Comparison of ENCODE assay signal across 13 cellular contexts in genomic region chr5:119336846-119337564, GRCh38. TPM values are rescaled to one million over a fixed set of nuclear protein-coding genes. Genes with fewer than 3 reads are reported as not detected.
DNase-seq lines count a peak whose midpoint lies in the region; ATAC-seq and TF ChIP-seq lines count a peak whose summit lies in the region.
"Had no signal": no experiment of that assay in that cellular context is flagged by ENCODE, and none has a peak within 500 bp of the region (broad histone marks: within the 10 kb centered on the region; RNA-seq: fewer than 3 reads in every experiment).

No MANE protein-coding gene starts in this region.

- H3K9me3 Mint-ChIP-seq in CD4-positive, CD25-positive, alpha-beta regulatory T cell: no peaks in the 10 kb centered on the region
- no peaks in the 10 kb centered on the region for H3K9me3 Mint-ChIP-seq in immature natural killer cell

- no peaks in the 10 kb centered on the region for H3K9me3 ChIP-seq in CD4-positive, CD25-positive, alpha-beta regulatory T cell (ENCODE audit: control insufficient read depth in 2 of 2, low read length in 2 of 2)
- H3K9me3 ChIP-seq in Peyer's patch: no peaks in the 10 kb centered on the region
- no peaks in the 10 kb centered on the region for H3K9me3 ChIP-seq in lower lobe of right lung
- H3K9me3 ChIP-seq: right lobe of liver, SJSA1 had no signal

- peaks cover 90% of the 10 kb centered on the region for H3K4me1 ChIP-seq in CD4-positive, CD25-positive, alpha-beta regulatory T cell (ENCODE audit: control insufficient read depth, insufficient read depth, low read length, poor library complexity, severe bottlenecking)
- peaks cover 0 to 35% (median 19%) of the 10 kb centered on the region in 4 donors for H3K4me1 ChIP-seq in Peyer's patch
- peaks cover 37% of the 10 kb centered on the region for H3K4me1 ChIP-seq in lower lobe of right lung
- H3K4me1 ChIP-seq: right lobe of liver had no signal

- H3K27ac ChIP-seq in CD4-positive, CD25-positive, alpha-beta regulatory T cell (ENCODE audit: insufficient read depth, low read length, poor library complexity, severe bottlenecking): peak overlapping the region; percentile 85
- H3K27ac ChIP-seq in Peyer's patch (peak overlapping the region; percentile 3 to 85 (median 28)), lower lobe of right lung (no peak overlapping the region)
- H3K27ac ChIP-seq: epithelial cell of prostate, right lobe of liver, SJSA1 had no signal

- H3K27ac Mint-ChIP-seq in CD4-positive, CD25-positive, alpha-beta regulatory T cell: peak overlapping the region; percentile 87 to 96 (median 90)
- H3K27ac Mint-ChIP-seq in immature natural killer cell: peak overlapping the region; percentile 67 to 91 (median 78)

- H3K4me3 Mint-ChIP-seq in CD4-positive, CD25-positive, alpha-beta regulatory T cell: peak overlapping the region; percentile 89 to 92 (median 91)
- H3K4me3 Mint-ChIP-seq in immature natural killer cell: peak overlapping the region in 4 of 5 donors; percentile 8 to 36 (median 18)

- peak overlapping the region; percentile 87 for H3K4me3 ChIP-seq in CD4-positive, CD25-positive, alpha-beta regulatory T cell (ENCODE audit: low read depth, low read length)
- H3K4me3 ChIP-seq in GM06990 (replicated peaks; ENCODE audit: low read depth, low read length) (peak overlapping the region; percentile 41), Peyer's patch (no peak overlapping the region), lower lobe of right lung (no peak overlapping the region)
- H3K4me3 ChIP-seq: right lobe of liver, SJSA1 had no signal

- no peak for ATAC-seq in CD4-positive, CD25-positive, alpha-beta regulatory T cell (ENCODE audit: low read depth in 2 of 2)
- ATAC-seq in HG02938 (IDR thresholded peaks at IDR 0.05; ENCODE audit: unreplicated experiment): no peak
- ATAC-seq in lower lobe of right lung: no peak
- ATAC-seq: right lobe of liver had no signal

- TF ChIP-seq POLR2A in Peyer's patch (IDR thresholded peaks at IDR 0.05): no peak

- H3K36me3 ChIP-seq in CD4-positive, CD25-positive, alpha-beta regulatory T cell (ENCODE audit: control insufficient read depth, insufficient read depth, low read length): no peaks in the 10 kb centered on the region
- H3K36me3 ChIP-seq in GM06990 (ENCODE audit: control insufficient read depth, insufficient read depth, low read length) (peaks cover 4% of the 10 kb centered on the region), Peyer's patch (no peaks in the 10 kb centered on the region), lower lobe of right lung (no peaks in the 10 kb centered on the region)
- H3K36me3 ChIP-seq: right lobe of liver, SJSA1 had no signal

- H3K36me3 Mint-ChIP-seq in CD4-positive, CD25-positive, alpha-beta regulatory T cell: peaks cover 7% of the 10 kb centered on the region
- H3K36me3 Mint-ChIP-seq in immature natural killer cell: no peaks in the 10 kb centered on the region

- TF ChIP-seq CTCF in GM06990 (IDR thresholded peaks at IDR 0.05; ENCODE audit: insufficient read depth, low read length, poor library complexity, severe bottlenecking) (no peak), Peyer's patch (IDR thresholded peaks at IDR 0.05) (no peak), lower lobe of right lung (IDR thresholded peaks at IDR 0.05) (no peak)

- H3K27me3 ChIP-seq in CD4-positive, CD25-positive, alpha-beta regulatory T cell (ENCODE audit: control insufficient read depth, insufficient read depth, low read length): no peaks in the 10 kb centered on the region
- H3K27me3 ChIP-seq in GM06990 (replicated peaks; ENCODE audit: control insufficient read depth, insufficient read depth, low read length) (no peaks in the 10 kb centered on the region), Peyer's patch (no peaks in the 10 kb centered on the region), lower lobe of right lung (ENCODE audit: low read depth) (no peaks in the 10 kb centered on the region)
- H3K27me3 ChIP-seq: right lobe of liver, SJSA1 had no signal

- no peaks in the 10 kb centered on the region for H3K27me3 Mint-ChIP-seq in CD4-positive, CD25-positive, alpha-beta regulatory T cell
- H3K27me3 Mint-ChIP-seq in immature natural killer cell (ENCODE audit: low read depth in 3 of 3): peaks cover 0 to 6% (median 2%) of the 10 kb centered on the region in 3 donors

- peaks cover 43 to 94% (median 71%) of the 10 kb centered on the region in 4 donors for H3K4me1 Mint-ChIP-seq in CD4-positive, CD25-positive, alpha-beta regulatory T cell
- H3K4me1 Mint-ChIP-seq in immature natural killer cell: peaks cover 95 to 100% of the 10 kb centered on the region in 2 donors

- intact Hi-C loops in lower lobe of right lung (cut with DNase I): no loop called here

- DNase-seq in CD4-positive, CD25-positive, alpha-beta regulatory T cell: no peak
- DNase-seq in GM06990 (ENCODE audit: extremely low read depth, insufficient read length) (no peak), Peyer's patch (no peak), immature natural killer cell (no peak), NCI-H1092 (lab: John Stamatoyannopoulos, UW) (no peak), lower lobe of right lung (no peak)
- DNase-seq in stimulated activated naive CD4-positive, alpha-beta T cell (lab: John Stamatoyannopoulos, UW): no peak
- DNase-seq: DMS 273 treated with DMSO at 0.1 percent for 48 hours, NCI-H2029, right lobe of liver had no signal

RNA-seq across cellular contexts. Expression of gene TNFAIP8, which starts 18.8 kb away (rescaled TPM):
- total RNA-seq in CD4-positive, CD25-positive, alpha-beta regulatory T cell: 120 TPM
- polyA plus RNA-seq in CD4-positive, CD25-positive, alpha-beta regulatory T cell: 100 to 1,000 TPM; 183 to 244 (median 202) TPM
- 10 to 100 TPM in 2 of 4 donors, 1 to 10 TPM in 2; 3.0 to 47.9 (median 10.2) TPM for total RNA-seq in Peyer's patch
- polyA plus RNA-seq in immature natural killer cell: 100 to 1,000 TPM in 2 of 3 donors, 10 to 100 TPM in 1; 99.7 to 162 (median 132) TPM
- total RNA-seq in lower lobe of right lung: 29.5 TPM

Comparison
In these comparisons a context has a peak if more than half of its experiments do, and no peak if none do; other contexts are left out.
1. H3K4me3 ChIP-seq: peak in CD4-positive, CD25-positive, alpha-beta regulatory T cell (single experiment) and GM06990 (single experiment); none in Peyer's patch (0 of 4) and lower lobe of right lung (single experiment).